Comparison of ENCODE assay signal across 8 cellular contexts in genomic region chr19:39341720-39342604, GRCh38. TPM values are rescaled to one million over a fixed set of nuclear protein-coding genes. Genes with fewer than 3 reads are reported as not detected.
DNase-seq lines count a peak whose midpoint lies in the region; ATAC-seq and TF ChIP-seq lines count a peak whose summit lies in the region.

TSS of gene SAMD4B (plus strand) at chr19:39342421. CDS start at chr19:39356894, 14,473 bp downstream.

- peaks cover 2% of the 10 kb centered on the region for H3K36me3 Mint-ChIP-seq in activated CD4-positive, alpha-beta T cell treated with anti-CD3 and anti-CD28 coated beads for 36 hours (ENCODE audit: low read depth)

- intact Hi-C loops in activated CD4-positive, alpha-beta T cell treated with anti-CD3 and anti-CD28 coated beads for 36 hours (cut with DNase I, micrococcal nuclease) = loop anchor here (1.0 to 5.0 kb wide), 15 partner anchors 9 to 1006 kb away; partner anchors contain the start of genes EID2B (in 2 of the 2), MED29 (in 2 of the 2), PAF1 (in 2 of the 2) and PLEKHG2 (in 2 of the 2)

- TF ChIP-seq CTCF in BJ (IDR thresholded peaks at IDR 0.05; ENCODE audit: insufficient read depth, low read depth, low read length) = peak; percentile 69
- TF ChIP-seq CTCF in choroid plexus epithelial cell (conservative IDR thresholded peaks at IDR 0.05; ENCODE audit: low read depth, low read length) = peak; percentile 62

- no peaks in the 10 kb centered on the region for H3K9me3 Mint-ChIP-seq in activated CD4-positive, alpha-beta T cell treated with anti-CD3 and anti-CD28 coated beads for 36 hours (ENCODE audit: low read depth)

- no peaks in the 10 kb centered on the region for H3K27me3 ChIP-seq in BJ (ENCODE audit: control insufficient read depth, insufficient read depth, low read length)

- CTCF ChIA-PET in BJ (lab: Yijun Ruan, JAX) = interaction anchor here (0.6 to 2.4 kb wide), 10 partner anchors 9 to 220 kb away, joined by 3 to 11 read pairs (median 6); partner anchors contain the start of genes MED29 and PAF1
- CTCF ChIA-PET in activated CD4-positive, alpha-beta T cell treated with anti-CD3 and anti-CD28 coated beads for 36 hours (lab: Charles Lee) = interaction anchor here (0.6 to 2.6 kb wide), 9 partner anchors 9 to 126 kb away, joined by 3 to 9 read pairs (median 4); partner anchors contain the start of genes MED29 and PAF1

- H3K27me3 Mint-ChIP-seq in activated CD4-positive, alpha-beta T cell treated with anti-CD3 and anti-CD28 coated beads for 36 hours = no peaks in the 10 kb centered on the region

- peak; percentile 90 for ATAC-seq in HG03442 (IDR thresholded peaks at IDR 0.05; ENCODE audit: unreplicated experiment)
- ATAC-seq in activated CD4-positive, alpha-beta T cell treated with anti-CD3 and anti-CD28 coated beads for 36 hours = peak; percentile 90

- DNase-seq in BJ (ENCODE audit: low read depth) = peak; percentile 71
- DNase-seq in GM19238 (ENCODE audit: insufficient read length, low spot score) = peak; percentile 95
- DNase-seq in NCI-H510A treated with DMSO at 0.1 percent for 48 hours (lab: John Stamatoyannopoulos, UW) = peak; percentile 99
- peak; percentile 100 for DNase-seq in activated CD4-positive, alpha-beta T cell treated with anti-CD3 and anti-CD28 coated beads for 36 hours
- peak; percentile 99 for DNase-seq in choroid plexus epithelial cell (ENCODE audit: low read depth)
- DNase-seq in kidney tubule cell (ENCODE audit: low spot score) = peak; percentile 98
- DNase-seq in stimulated activated CD4-positive, alpha-beta T cell treated with anti-CD3 and anti-CD28 coated beads, Interleukin-1b, Interleukin-23, amount 100 ng/mL, for 24 hours (ENCODE audit: low read depth in 4 of 4, low spot score in 1 of 4) = peak; percentile 96 to 99 (median 98)

- peak within 1 kb of the TSS; percentile 83 for H3K4me3 Mint-ChIP-seq in activated CD4-positive, alpha-beta T cell treated with anti-CD3 and anti-CD28 coated beads for 36 hours

- 0 out of 2 replicates have a peak, but pooled peaks cover 1% of the 10 kb centered on the region for H3K36me3 ChIP-seq in BJ (ENCODE audit: control insufficient read depth, insufficient read depth, low read length)

- H3K4me1 Mint-ChIP-seq in activated CD4-positive, alpha-beta T cell treated with anti-CD3 and anti-CD28 coated beads for 36 hours = peaks cover 69% of the 10 kb centered on the region

- peak within 1 kb of the TSS; percentile 94 for H3K4me3 ChIP-seq in BJ (ENCODE audit: low read depth, low read length)
- H3K4me3 ChIP-seq in choroid plexus epithelial cell (ENCODE audit: low read depth, low read length) = peak within 1 kb of the TSS; percentile 79

- POLR2A ChIA-PET in BJ (lab: Charles Lee) = interaction anchor here (0.5 to 1.3 kb wide), 4 partner anchors 16 to 818 kb away, joined by 3 to 11 read pairs (median 4); partner anchors contain the start of genes MRPS12, RPS16 and SARS2
- POLR2A ChIA-PET in activated CD4-positive, alpha-beta T cell treated with anti-CD3 and anti-CD28 coated beads for 36 hours (lab: Charles Lee) = interaction anchor here (1.0 to 1.4 kb wide), 7 partner anchors 9 to 103 kb away, joined by 3 to 12 read pairs (median 3); partner anchors contain the start of genes MED29, PAF1, RPS16 and SUPT5H

- peak within 1 kb of the TSS; percentile 88 for H3K27ac Mint-ChIP-seq in activated CD4-positive, alpha-beta T cell treated with anti-CD3 and anti-CD28 coated beads for 36 hours

RNA-seq across cellular contexts. Expression of gene SAMD4B, which starts in this region (rescaled TPM):
- 45.7 and 75.7 TPM in 2 replicates for polyA plus RNA-seq in BJ (2011; rRNA removed)
- 47.3 and 55.8 TPM in 2 replicates for polyA minus RNA-seq in BJ (2011; rRNA and poly(A)+ RNA removed)
- total RNA-seq in activated CD4-positive, alpha-beta T cell treated with anti-CD3 and anti-CD28 coated beads for 36 hours = 10 to 100 TPM; 45.2 to 46.9 TPM

Comparison
In these comparisons a context has a peak if more than half of its experiments do, and no peak if none do; other contexts are left out.
1. Peak in every context shown above with its lines: DNase-seq, ATAC-seq and H3K4me3 ChIP-seq.